ENCODE assay signal across 1 cellular context in the genomic region with DNA sequence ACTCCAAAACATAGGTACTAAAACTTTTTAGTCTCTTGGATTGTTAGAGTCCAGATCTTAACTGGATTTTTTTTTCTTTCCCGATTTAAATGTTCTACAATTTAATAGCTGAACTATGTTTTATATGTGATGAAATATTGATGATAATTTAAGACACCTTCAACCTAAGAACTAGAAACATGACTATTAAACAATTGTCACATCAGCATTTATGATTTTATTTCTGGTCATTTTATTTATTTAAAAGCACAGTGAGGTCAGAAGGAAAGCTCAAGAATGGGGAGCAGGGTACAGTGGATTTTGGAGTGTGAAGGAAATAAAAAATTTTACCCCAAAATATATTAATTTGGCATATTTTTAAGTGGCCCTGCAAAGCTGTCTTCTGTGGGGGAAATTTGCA.
TF ChIP-seq lines count a peak whose summit lies in the region.

No MANE protein-coding gene starts in this region.

TF ChIP-seq in HCT116, 20 proteins besides CTCF, POLR2A, EP300 and RAD21 (continued from another document):
- TF ChIP-seq, protein P1, sequence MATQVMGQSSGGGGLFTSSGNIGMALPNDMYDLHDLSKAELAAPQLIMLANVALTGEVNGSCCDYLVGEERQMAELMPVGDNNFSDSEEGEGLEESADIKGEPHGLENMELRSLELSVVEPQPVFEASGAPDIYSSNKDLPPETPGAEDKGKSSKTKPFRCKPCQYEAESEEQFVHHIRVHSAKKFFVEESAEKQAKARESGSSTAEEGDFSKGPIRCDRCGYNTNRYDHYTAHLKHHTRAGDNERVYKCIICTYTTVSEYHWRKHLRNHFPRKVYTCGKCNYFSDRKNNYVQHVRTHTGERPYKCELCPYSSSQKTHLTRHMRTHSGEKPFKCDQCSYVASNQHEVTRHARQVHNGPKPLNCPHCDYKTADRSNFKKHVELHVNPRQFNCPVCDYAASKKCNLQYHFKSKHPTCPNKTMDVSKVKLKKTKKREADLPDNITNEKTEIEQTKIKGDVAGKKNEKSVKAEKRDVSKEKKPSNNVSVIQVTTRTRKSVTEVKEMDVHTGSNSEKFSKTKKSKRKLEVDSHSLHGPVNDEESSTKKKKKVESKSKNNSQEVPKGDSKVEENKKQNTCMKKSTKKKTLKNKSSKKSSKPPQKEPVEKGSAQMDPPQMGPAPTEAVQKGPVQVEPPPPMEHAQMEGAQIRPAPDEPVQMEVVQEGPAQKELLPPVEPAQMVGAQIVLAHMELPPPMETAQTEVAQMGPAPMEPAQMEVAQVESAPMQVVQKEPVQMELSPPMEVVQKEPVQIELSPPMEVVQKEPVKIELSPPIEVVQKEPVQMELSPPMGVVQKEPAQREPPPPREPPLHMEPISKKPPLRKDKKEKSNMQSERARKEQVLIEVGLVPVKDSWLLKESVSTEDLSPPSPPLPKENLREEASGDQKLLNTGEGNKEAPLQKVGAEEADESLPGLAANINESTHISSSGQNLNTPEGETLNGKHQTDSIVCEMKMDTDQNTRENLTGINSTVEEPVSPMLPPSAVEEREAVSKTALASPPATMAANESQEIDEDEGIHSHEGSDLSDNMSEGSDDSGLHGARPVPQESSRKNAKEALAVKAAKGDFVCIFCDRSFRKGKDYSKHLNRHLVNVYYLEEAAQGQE (IDR thresholded peaks at IDR 0.05; ENCODE audit: low read depth), result no peak
- TF ChIP-seq YY1 (IDR thresholded peaks at IDR 0.05; ENCODE audit: extremely low read depth, insufficient replicate concordance, low read depth, low read length), result no peak
- TF ChIP-seq, protein P2, sequence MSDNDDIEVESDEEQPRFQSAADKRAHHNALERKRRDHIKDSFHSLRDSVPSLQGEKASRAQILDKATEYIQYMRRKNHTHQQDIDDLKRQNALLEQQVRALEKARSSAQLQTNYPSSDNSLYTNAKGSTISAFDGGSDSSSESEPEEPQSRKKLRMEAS (IDR thresholded peaks at IDR 0.05), result no peak
